ENCODE assay signal across 10 cellular contexts in genomic region chr13:106560791-106561190, GRCh38. TPM values are rescaled to one million over a fixed set of nuclear protein-coding genes. Genes with fewer than 3 reads are reported as not detected.
A peak's percentile ranks its signal among the peaks of the same experiment; 100 is the strongest.
DNase-seq lines count a peak whose midpoint lies in the region; ATAC-seq, FAIRE-seq and TF ChIP-seq lines count a peak whose summit lies in the region.
"Had no signal": no experiment of that assay in that cellular context is flagged by ENCODE, and none has a peak within 500 bp of the region (broad histone marks: within the 10 kb centered on the region; RNA-seq: fewer than 3 reads in every experiment).

No MANE protein-coding gene starts in this region.

- peaks cover 62% of the 10 kb centered on the region for H4K20me1 ChIP-seq in HepG2 (ENCODE audit: insufficient read depth, low read length)

- no peak overlapping the region for H3K9ac ChIP-seq in HepG2 (ENCODE audit: insufficient read depth, low read depth, low read length)

- peak overlapping the region; percentile 76 for H3K27ac Mint-ChIP-seq in T-helper 17 cell
- H3K27ac Mint-ChIP-seq in neural crest cell (ENCODE audit: unreplicated experiment): no peak overlapping the region

- TF ChIP-seq RAD21 in HepG2 (CRISPR knock-in tag; IDR thresholded peaks at IDR 0.05): no peak

- H3K4me1 ChIP-seq in HepG2 (ENCODE audit: insufficient read depth, low read length): peaks cover 33% of the 10 kb centered on the region

- H3K4me3 Mint-ChIP-seq in T-helper 17 cell: peak overlapping the region; percentile 63
- H3K4me3 Mint-ChIP-seq in neural crest cell: peak overlapping the region; percentile 20

- H3K9me3 ChIP-seq in T-helper 17 cell (ENCODE audit: control insufficient read depth, low read length, poor library complexity, severe bottlenecking): no peaks in the 10 kb centered on the region
- H3K9me3 ChIP-seq in HepG2 (ENCODE audit: low read length): no peaks in the 10 kb centered on the region

- TF ChIP-seq POLR2A in HepG2 (IDR thresholded peaks at IDR 0.05; ENCODE audit: insufficient read depth in 1 of 2, low read depth in 2 of 2, low read length in 2 of 2): no peak

- H3K36me3 ChIP-seq in HepG2 (replicated peaks in 1 of 2; ENCODE audit: control insufficient read depth in 1 of 2, insufficient read depth in 2 of 2, low read length in 2 of 2): peaks cover 10 to 32% of the 10 kb centered on the region in 2 experiments

- no peak for DNase-seq in T-helper 17 cell
- DNase-seq in neural crest cell (ENCODE audit: low read depth, low spot score): no peak
- no peak for DNase-seq in NK-92 (lab: John Stamatoyannopoulos, UW; ENCODE audit: unreplicated experiment)
- no peak for DNase-seq in HepG2 (ENCODE audit: low spot score)
- DNase-seq: NCI-H524 treated with DMSO at 0.1 percent for 48 hours; stimulated activated CD4-positive, alpha-beta T cell treated with anti-CD3 and anti-CD28 coated beads, Interleukin-15, amount 100 ng/mL, for 24 hours had no signal

- TF ChIP-seq EP300 in HepG2 (IDR thresholded peaks at IDR 0.05; ENCODE audit: low read depth in 2 of 2, low read length in 2 of 2) (no peak), HepG2 (CRISPR knock-in tag; IDR thresholded peaks at IDR 0.05; ENCODE audit: borderline replicate concordance) (no peak)

- no peak for TF ChIP-seq CTCF in neural crest cell (conservative IDR thresholded peaks at IDR 0.05)
- no peak for TF ChIP-seq CTCF in HepG2 (CRISPR knock-in tag; IDR thresholded peaks at IDR 0.05)

- H3K4me3 ChIP-seq in HepG2 (replicated peaks in 1 of 3; ENCODE audit: insufficient read depth in 1 of 3, low read depth in 2 of 3, low read length in 3 of 3): no peak overlapping the region
- H3K4me3 ChIP-seq: coronary artery had no signal

- in situ Hi-C loops in HepG2 (cut with HindIII; ENCODE audit: extremely low pct_ligation_motif_present, low pct_unique_long_range_greater_than_20kb): no loop called here

- CTCF ChIA-PET in HepG2 (lab: Yijun Ruan, JAX; ENCODE audit: low intra/inter-chr PET ratio, low total read pairs): no interaction called here

- H3K27me3 Mint-ChIP-seq in T-helper 17 cell: no peaks in the 10 kb centered on the region
- H3K27me3 Mint-ChIP-seq in neural crest cell (ENCODE audit: low read depth): no peaks in the 10 kb centered on the region

- peaks cover 58% of the 10 kb centered on the region for H3K4me1 Mint-ChIP-seq in T-helper 17 cell
- peaks cover 57% of the 10 kb centered on the region for H3K4me1 Mint-ChIP-seq in neural crest cell

- no TSS peak for BruUV-seq in HepG2 (replicated peaks; lab: Mats Ljungman, UMichigan)

- H3K79me2 ChIP-seq in HepG2 (ENCODE audit: insufficient read depth, low read length): peaks cover 89% of the 10 kb centered on the region

- no peaks in the 10 kb centered on the region for H3K9me3 Mint-ChIP-seq in neural crest cell

- 81% methylated on average over 1 of the region's 1 CpG for WGBS in HepG2 (ENCODE audit: low lambda C conversion rate)

- H3K36me3 Mint-ChIP-seq in T-helper 17 cell (ENCODE audit: low read depth): peaks cover 4% of the 10 kb centered on the region
- H3K36me3 Mint-ChIP-seq in neural crest cell (ENCODE audit: low read depth): peaks cover 20% of the 10 kb centered on the region

- peak; percentile 46 for ATAC-seq in GM18861 (IDR thresholded peaks at IDR 0.05; ENCODE audit: unreplicated experiment)
- ATAC-seq in HG02623 (IDR thresholded peaks at IDR 0.05; ENCODE audit: unreplicated experiment): peak; percentile 31
- ATAC-seq in T-helper 17 cell: no peak
- ATAC-seq in HG03025 (IDR thresholded peaks at IDR 0.05; ENCODE audit: low FRiP score, unreplicated experiment): no peak
- no peak for ATAC-seq in HepG2

- intact Hi-C loops in HepG2 (cut with micrococcal nuclease; ENCODE audit: unreplicated experiment): loop anchor here (10.0 kb wide), 1 partner anchor 114 kb away; no protein-coding TSS in a partner anchor

- POLR2A ChIA-PET in HepG2 (lab: Yijun Ruan, JAX): no interaction called here

- no peaks in the 10 kb centered on the region for H3K27me3 ChIP-seq in HepG2 (ENCODE audit: control insufficient read depth in 1 of 2, insufficient read depth in 2 of 2, low read length in 2 of 2)

- no peak overlapping the region for H3K27ac ChIP-seq in HepG2 (ENCODE audit: extremely low read length, insufficient read depth, low read length)

- FAIRE-seq in HepG2 (lab: Jason Lieb, UNC): no peak

- H2AFZ ChIP-seq in HepG2 (ENCODE audit: low read length): no peak overlapping the region

- H3K4me2 ChIP-seq in HepG2 (ENCODE audit: low read depth, low read length): no peak overlapping the region

TF ChIP-seq in HepG2, 621 proteins besides CTCF, POLR2A, EP300 and RAD21:
- TF ChIP-seq PCBP2 (optimal IDR thresholded peaks at IDR 0.05; ENCODE audit: low read depth, low read length, poor library complexity, severe bottlenecking) (no peak), HDAC1 (CRISPR knock-in tag; IDR thresholded peaks at IDR 0.05) (no peak)
TF ChIP-seq in HepG2: peak in this region for 0.

RNA-seq across cellular contexts. Expression of gene ARGLU1, which starts 7.1 kb away (rescaled TPM):
- total RNA-seq in T-helper 17 cell (100 to 1,000 TPM; 156 to 163 TPM), neural crest cell (142 and 148 TPM in 2 replicates), HepG2 (2016; rRNA removed; fragmentation: Illumina TruSeq; extraction: Trizol) (27.2 and 47.1 TPM in 2 replicates)
- total RNA-seq in HepG2 (2016; cell fraction: cytosol; rRNA removed; fragmentation: Illumina TruSeq; extraction: Trizol; ENCODE audit: low read depth): 11.8 and 17.4 TPM in 2 replicates
- 25.5 and 51.3 TPM in 2 replicates for total RNA-seq in HepG2 (2016; cell fraction: insoluble cytoplasmic fraction; rRNA removed; fragmentation: Illumina TruSeq; extraction: Trizol)
- 9.4 and 9.9 TPM in 2 replicates for total RNA-seq in HepG2 (2016; cell fraction: membrane; rRNA removed; fragmentation: Illumina TruSeq; extraction: Trizol)
- total RNA-seq in HepG2 (2016; cell fraction: nucleus; rRNA removed; fragmentation: Illumina TruSeq; extraction: Trizol): 100 and 117 TPM in 2 replicates
- 70.6 and 81.6 TPM in 2 replicates for polyA plus RNA-seq in HepG2 (2011; rRNA removed)
- polyA plus RNA-seq in HepG2 (2011; cell fraction: cytosol; rRNA removed): 10.8 and 12.2 TPM in 2 replicates
- 336 and 397 TPM in 2 replicates for polyA plus RNA-seq in HepG2 (2011; cell fraction: nucleus; rRNA removed)
- polyA plus RNA-seq in HepG2 (2012): 62.3 and 76.1 TPM in 2 replicates
- polyA plus RNA-seq in HepG2 (2016; cell fraction: cytosol; fragmentation: Illumina TruSeq; extraction: Trizol; ENCODE audit: low read depth): 1.0 and 1.9 TPM in 2 replicates
- 50.3 and 50.9 TPM in 2 replicates for polyA plus RNA-seq in HepG2 (2016; cell fraction: insoluble cytoplasmic fraction; fragmentation: Illumina TruSeq; extraction: Trizol; ENCODE audit: low read depth)
- polyA plus RNA-seq in HepG2 (2016; cell fraction: membrane; fragmentation: Illumina TruSeq; extraction: Trizol; ENCODE audit: low read depth): 3.7 and 3.8 TPM in 2 replicates
- 268 and 280 TPM in 2 replicates for polyA plus RNA-seq in HepG2 (2016; cell fraction: nucleus; fragmentation: Illumina TruSeq; extraction: Trizol; ENCODE audit: insufficient read depth, low read depth)
- 8.6 and 10.0 TPM in 2 replicates for polyA minus RNA-seq in HepG2 (2011; rRNA and poly(A)+ RNA removed; ENCODE audit: low replicate concordance)
- 4.7 and 5.7 TPM in 2 replicates for polyA minus RNA-seq in HepG2 (2011; cell fraction: cytosol; rRNA and poly(A)+ RNA removed)
- 125 and 143 TPM in 2 replicates for polyA minus RNA-seq in HepG2 (2011; cell fraction: nucleus; rRNA and poly(A)+ RNA removed)

RNA-seq across cellular contexts. Expression of gene EFNB2, which starts 25.3 kb away (rescaled TPM):
- total RNA-seq in T-helper 17 cell (under 1 TPM; 0.35 to 0.37 TPM), neural crest cell (79.4 and 83.1 TPM in 2 replicates), HepG2 (2016; rRNA removed; fragmentation: Illumina TruSeq; extraction: Trizol) (0.07 and 0.20 TPM in 2 replicates)
- total RNA-seq in HepG2 (2016; cell fraction: cytosol; rRNA removed; fragmentation: Illumina TruSeq; extraction: Trizol; ENCODE audit: low read depth): not detected in 2 replicates
- total RNA-seq in HepG2 (2016; cell fraction: insoluble cytoplasmic fraction; rRNA removed; fragmentation: Illumina TruSeq; extraction: Trizol): 0.09 and 0.13 TPM in 2 replicates
- 0.06 and 0.14 TPM in 2 replicates for total RNA-seq in HepG2 (2016; cell fraction: membrane; rRNA removed; fragmentation: Illumina TruSeq; extraction: Trizol)
- total RNA-seq in HepG2 (2016; cell fraction: nucleus; rRNA removed; fragmentation: Illumina TruSeq; extraction: Trizol): 0.06 TPM in 1 of 2 replicates, not detected in the other
- 0.05 and 0.11 TPM in 2 replicates for polyA plus RNA-seq in HepG2 (2011; rRNA removed)
- polyA plus RNA-seq in HepG2 (2011; cell fraction: cytosol; rRNA removed): 0.08 and 0.11 TPM in 2 replicates
- 0.05 TPM in 2 replicates for polyA plus RNA-seq in HepG2 (2011; cell fraction: nucleus; rRNA removed)
- 0.05 and 0.16 TPM in 2 replicates for polyA plus RNA-seq in HepG2 (2012)
- 0.02 TPM in 1 of 2 replicates, not detected in the other for polyA plus RNA-seq in HepG2 (2016; cell fraction: cytosol; fragmentation: Illumina TruSeq; extraction: Trizol; ENCODE audit: low read depth)
- 0.08 and 0.23 TPM in 2 replicates for polyA plus RNA-seq in HepG2 (2016; cell fraction: insoluble cytoplasmic fraction; fragmentation: Illumina TruSeq; extraction: Trizol; ENCODE audit: low read depth)
- polyA plus RNA-seq in HepG2 (2016; cell fraction: membrane; fragmentation: Illumina TruSeq; extraction: Trizol; ENCODE audit: low read depth): 0.05 TPM in 1 of 2 replicates, not detected in the other
- polyA plus RNA-seq in HepG2 (2016; cell fraction: nucleus; fragmentation: Illumina TruSeq; extraction: Trizol; ENCODE audit: insufficient read depth, low read depth): 0.19 and 0.23 TPM in 2 replicates
- polyA minus RNA-seq in HepG2 (2011; rRNA and poly(A)+ RNA removed; ENCODE audit: low replicate concordance): 0.08 and 0.63 TPM in 2 replicates
- polyA minus RNA-seq in HepG2 (2011; cell fraction: cytosol; rRNA and poly(A)+ RNA removed): 0.18 TPM in 1 of 2 replicates, not detected in the other
- polyA minus RNA-seq in HepG2 (2011; cell fraction: nucleus; rRNA and poly(A)+ RNA removed): 0.13 TPM in 1 of 2 replicates, not detected in the other

Comparison
In these comparisons a context has a peak if more than half of its experiments do, and no peak if none do; other contexts are left out.
1. ATAC-seq: peak in GM18861 (single experiment) and HG02623 (single experiment); none in T-helper 17 cell (single experiment), HG03025 (single experiment) and HepG2 (single experiment).
2. RNA of gene EFNB2, which starts 25.3 kb away (total RNA-seq): 79.4 to 83.1 TPM in neural crest cell; 0.35 to 0.37 TPM in T-helper 17 cell and 0.06 to 0.20 TPM in HepG2; every median in the first group is over 10 times any median in the second.